In the genomic region with DNA sequence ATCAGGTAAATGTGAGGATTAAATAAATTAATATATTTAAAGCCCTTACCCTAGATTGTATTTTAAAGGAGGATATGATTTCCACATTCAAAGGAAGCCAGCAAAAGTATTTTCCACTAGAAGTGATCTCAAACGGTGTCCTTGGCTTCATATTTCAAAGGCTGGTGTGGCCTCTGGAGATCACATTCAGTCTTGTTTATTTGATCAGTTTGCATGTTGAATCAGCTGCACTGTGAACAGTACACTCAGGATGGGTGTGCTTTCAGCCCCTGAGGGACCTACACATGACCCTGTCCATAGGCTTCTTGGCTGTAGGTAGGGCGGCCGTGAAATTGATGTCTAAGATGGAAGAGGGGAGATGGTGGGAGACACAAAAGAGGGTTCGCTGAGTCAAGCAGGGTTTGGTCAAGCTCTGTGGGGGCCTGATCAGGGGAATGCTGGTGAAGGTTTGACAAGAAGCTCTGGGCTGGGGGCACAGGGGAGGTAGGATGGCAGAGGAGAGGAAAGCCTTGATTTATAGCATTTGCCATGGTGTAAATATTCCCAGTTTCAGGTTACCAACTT, we compare ENCODE assay signal across 24 cellular contexts. TPM values are rescaled to one million over a fixed set of nuclear protein-coding genes. Genes with fewer than 3 reads are reported as not detected.
DNase-seq lines count a peak whose midpoint lies in the region; ATAC-seq and TF ChIP-seq lines count a peak whose summit lies in the region.
"Had no signal": no experiment of that assay in that cellular context is flagged by ENCODE, and none has a peak within 500 bp of the region (broad histone marks: within the 10 kb centered on the region; RNA-seq: fewer than 3 reads in every experiment).

No MANE protein-coding gene starts in this region.

- no peak overlapping the region for H3K27ac Mint-ChIP-seq in stimulated activated memory B cell treated with anti-CD40 and anti-IgM and Interleukin-4, amounts not matched to agents 10 μg/mL and 1 μg/mL and 100 μg/mL, for 72 hours
- no peak overlapping the region for H3K27ac Mint-ChIP-seq in effector memory CD8-positive, alpha-beta T cell
- H3K27ac Mint-ChIP-seq: endodermal cell; stimulated activated naive CD8-positive, alpha-beta T cell treated with anti-CD3 and anti-CD28 coated beads, Interleukin-15, Interleukin-2, amounts not matched to agents 100 ng/mL and 50 ng/mL, for 24 hours had no signal

- no peaks in the 10 kb centered on the region for H3K36me3 Mint-ChIP-seq in stimulated activated memory B cell treated with anti-CD40 and anti-IgM and Interleukin-4, amounts not matched to agents 10 μg/mL and 1 μg/mL and 100 μg/mL, for 72 hours
- H3K36me3 Mint-ChIP-seq in effector memory CD8-positive, alpha-beta T cell (ENCODE audit: insufficient read depth): no peaks in the 10 kb centered on the region

- H3K9me3 Mint-ChIP-seq in stimulated activated memory B cell treated with anti-CD40 and anti-IgM and Interleukin-4, amounts not matched to agents 10 μg/mL and 1 μg/mL and 100 μg/mL, for 72 hours: no peaks in the 10 kb centered on the region
- H3K9me3 Mint-ChIP-seq in effector memory CD8-positive, alpha-beta T cell: no peaks in the 10 kb centered on the region
- H3K9me3 Mint-ChIP-seq: endodermal cell; stimulated activated naive CD8-positive, alpha-beta T cell treated with anti-CD3 and anti-CD28 coated beads, Interleukin-15, Interleukin-2, amounts not matched to agents 100 ng/mL and 50 ng/mL, for 24 hours had no signal

- H3K27me3 ChIP-seq in right lobe of liver: no peaks in the 10 kb centered on the region
- H3K27me3 ChIP-seq: heart right ventricle, upper lobe of left lung had no signal

- TF ChIP-seq POLR2A in right lobe of liver (IDR thresholded peaks at IDR 0.05): peak; percentile 20

- H3K4me1 Mint-ChIP-seq in stimulated activated memory B cell treated with anti-CD40 and anti-IgM and Interleukin-4, amounts not matched to agents 10 μg/mL and 1 μg/mL and 100 μg/mL, for 72 hours: no peaks in the 10 kb centered on the region
- H3K4me1 Mint-ChIP-seq in effector memory CD8-positive, alpha-beta T cell (ENCODE audit: low read depth in 2 of 2): no peaks in the 10 kb centered on the region
- H3K4me1 Mint-ChIP-seq: endodermal cell had no signal

- H3K4me1 ChIP-seq in right lobe of liver: peaks cover 0 to 56% (median 21%) of the 10 kb centered on the region in 4 donors

- ATAC-seq in right lobe of liver (peak; percentile 36 to 53 (median 38)), GM19351 (IDR thresholded peaks at IDR 0.05; ENCODE audit: unreplicated experiment) (no peak)
- ATAC-seq in stimulated activated memory B cell treated with anti-CD40 and anti-IgM and Interleukin-4, amounts not matched to agents 10 μg/mL and 1 μg/mL and 100 μg/mL, for 72 hours: no peak
- ATAC-seq in effector memory CD8-positive, alpha-beta T cell (replicated peaks): no peak
- ATAC-seq: heart right ventricle had no signal

- no peaks in the 10 kb centered on the region for H3K9me3 ChIP-seq in right lobe of liver
- H3K9me3 ChIP-seq: heart right ventricle, upper lobe of left lung had no signal

- intact Hi-C loops in right lobe of liver (cut with DNase I): no loop called here

- no peak overlapping the region for H3K4me3 ChIP-seq in right lobe of liver
- H3K4me3 ChIP-seq: GM23248, heart right ventricle, upper lobe of left lung had no signal

- H3K27me3 Mint-ChIP-seq in stimulated activated memory B cell treated with anti-CD40 and anti-IgM and Interleukin-4, amounts not matched to agents 10 μg/mL and 1 μg/mL and 100 μg/mL, for 72 hours: peaks cover 10% of the 10 kb centered on the region
- H3K27me3 Mint-ChIP-seq in effector memory CD8-positive, alpha-beta T cell: peaks cover 12 to 41% of the 10 kb centered on the region in 2 donors

- H3K4me3 Mint-ChIP-seq in stimulated activated memory B cell treated with anti-CD40 and anti-IgM and Interleukin-4, amounts not matched to agents 10 μg/mL and 1 μg/mL and 100 μg/mL, for 72 hours: no peak overlapping the region
- no peak overlapping the region for H3K4me3 Mint-ChIP-seq in effector memory CD8-positive, alpha-beta T cell
- H3K4me3 Mint-ChIP-seq: endodermal cell; stimulated activated naive CD8-positive, alpha-beta T cell treated with anti-CD3 and anti-CD28 coated beads, Interleukin-15, Interleukin-2, amounts not matched to agents 100 ng/mL and 50 ng/mL, for 24 hours had no signal

- H3K36me3 ChIP-seq in right lobe of liver: no peaks in the 10 kb centered on the region
- H3K36me3 ChIP-seq: heart right ventricle, upper lobe of left lung had no signal

- DNase-seq in DMS53 (lab: John Stamatoyannopoulos, UW): peak; percentile 78
- peak; percentile 20 for DNase-seq in NCI-H128 (lab: John Stamatoyannopoulos, UW; ENCODE audit: unreplicated experiment)
- DNase-seq in SHP77 (lab: John Stamatoyannopoulos, UW): peak; percentile 87 to 91
- DNase-seq in right lobe of liver: no peak
- no peak for DNase-seq in effector memory CD8-positive, alpha-beta T cell
- DNase-seq in glomerular visceral epithelial cell (ENCODE audit: extremely low spot score): no peak
- DNase-seq: activated naive CD4-positive, alpha-beta T cell treated with Interleukin-2 at 50 U/mL for 16 hours; anterior cingulate cortex; COR-L47; endodermal cell; GM23248; heart right ventricle; Kasumi-1; mammary epithelial cell; NCI-H1048; stimulated activated CD4-positive, alpha-beta T cell treated with anti-CD3 and anti-CD28 coated beads, Interleukin-2, amount 100 ng/mL, for 24 hours; upper lobe of left lung had no signal

- TF ChIP-seq CTCF in right lobe of liver (IDR thresholded peaks at IDR 0.05): no peak

- peak overlapping the region; percentile 76 to 82 (median 79) for H3K27ac ChIP-seq in right lobe of liver
- H3K27ac ChIP-seq: GM23248, upper lobe of left lung had no signal

- 54% methylated on average over 4 of the region's 4 CpGs for WGBS in right lobe of liver (ENCODE audit: insufficient coverage, low coverage, low lambda C conversion rate, missing lambda C conversion rate)

RNA-seq across cellular contexts. Expression of a gene that starts 21.9 kb away (rescaled TPM):
- total RNA-seq in right lobe of liver: 100 to 1,000 TPM; 237 to 478 (median 308) TPM
- total RNA-seq: endodermal cell; GM23248; heart right ventricle; mammary epithelial cell; NCI-H460; OCI-LY7; skeletal muscle tissue; T-helper 1 cell treated with Interleukin-12 subunit alpha and Interleukin-12 subunit beta and Interleukin-4 antibody, amounts not matched to agents 30 ng/mL and 1 ng/mL, for 36 hours had no signal

RNA-seq across cellular contexts. Expression of a gene that starts 44.6 kb away (rescaled TPM):
- 10 to 100 TPM; 17.0 to 36.1 (median 23.0) TPM for total RNA-seq in right lobe of liver
- total RNA-seq: NCI-H460 had no signal

RNA-seq across cellular contexts. Expression of a gene that starts 49.5 kb away (rescaled TPM):
- 100 to 1,000 TPM; 104 to 348 (median 175) TPM for total RNA-seq in right lobe of liver

RNA-seq across cellular contexts. Expression of a gene that starts 52.1 kb away (rescaled TPM):
- total RNA-seq in right lobe of liver: 10 to 100 TPM in 1 of 6 experiments, 1 to 10 TPM in 5; 1.4 to 10.9 (median 3.3) TPM
- total RNA-seq: NCI-H460, OCI-LY7 had no signal

Comparison
In these comparisons a context has a peak if more than half of its experiments do, and no peak if none do; other contexts are left out.
1. DNase-seq: peak in DMS53 (single experiment), NCI-H128 (single experiment) and SHP77 (2 of 2); none in right lobe of liver (0 of 3), effector memory CD8-positive, alpha-beta T cell (0 of 3) and glomerular visceral epithelial cell (single experiment).
2. ATAC-seq: peak in right lobe of liver (4 of 4); none in stimulated activated memory B cell treated with anti-CD40 and anti-IgM and Interleukin-4, amounts not matched to agents 10 μg/mL and 1 μg/mL and 100 μg/mL, for 72 hours (single experiment), effector memory CD8-positive, alpha-beta T cell (single experiment) and GM19351 (single experiment).